Comparison of ENCODE assay signal across 8 cellular contexts in genomic region chr1:28581531-28582247, GRCh38. TPM values are rescaled to one million over a fixed set of nuclear protein-coding genes. Genes with fewer than 3 reads are reported as not detected.
DNase-seq lines count a peak whose midpoint lies in the region; ATAC-seq and TF ChIP-seq lines count a peak whose summit lies in the region.

No MANE protein-coding gene starts in this region.

- peak overlapping the region; percentile 76 for H3K4me3 ChIP-seq in kidney epithelial cell (ENCODE audit: low read depth, low read length)

- no peaks in the 10 kb centered on the region for H3K27me3 Mint-ChIP-seq in central memory CD8-positive, alpha-beta T cell

- DNase-seq in AG09319 (ENCODE audit: extremely low read depth, low read depth) = peak; percentile 94
- DNase-seq in NCI-H2227 treated with DMSO at 0.1 percent for 48 hours (lab: John Stamatoyannopoulos, UW) = peak; percentile 96
- peak; percentile 77 for DNase-seq in activated CD4-positive, CD25-positive, alpha-beta regulatory T cell treated with anti-CD3 and anti-CD28 coated beads, Interleukin-2, amount 50 U/mL, for 16 hours (ENCODE audit: low read depth, low spot score)
- DNase-seq in central memory CD8-positive, alpha-beta T cell (ENCODE audit: low spot score in 2 of 2) = peak; percentile 87 to 89
- DNase-seq in kidney epithelial cell (ENCODE audit: low read depth) = peak; percentile 72
- peak; percentile 96 for DNase-seq in stimulated activated CD4-positive, alpha-beta T cell treated with anti-CD3 and anti-CD28 coated beads, Interleukin-15, amount 100 ng/mL, for 24 hours

- TF ChIP-seq CTCF in AG09319 (IDR thresholded peaks at IDR 0.05; ENCODE audit: low read depth, low read length) = no peak; the same call in 1 of the 2 replicates
- TF ChIP-seq CTCF in kidney epithelial cell (IDR thresholded peaks at IDR 0.05; ENCODE audit: insufficient read depth, low read length, poor library complexity, severe bottlenecking) = no peak

- peaks cover 52% of the 10 kb centered on the region for H3K36me3 Mint-ChIP-seq in central memory CD8-positive, alpha-beta T cell (ENCODE audit: insufficient read depth)

- H3K9me3 Mint-ChIP-seq in central memory CD8-positive, alpha-beta T cell = no peaks in the 10 kb centered on the region

- no peaks in the 10 kb centered on the region for H3K27me3 ChIP-seq in kidney epithelial cell (ENCODE audit: control insufficient read depth, insufficient read depth, low read length)

- peaks cover 1% of the 10 kb centered on the region for H3K36me3 ChIP-seq in kidney epithelial cell (ENCODE audit: control insufficient read depth, insufficient read depth, low read length)

- H3K27ac Mint-ChIP-seq in central memory CD8-positive, alpha-beta T cell (ENCODE audit: low read depth) = peak overlapping the region; percentile 89

- peak overlapping the region; percentile 94 for H3K4me3 Mint-ChIP-seq in central memory CD8-positive, alpha-beta T cell

- H3K4me1 Mint-ChIP-seq in central memory CD8-positive, alpha-beta T cell = peaks cover 42% of the 10 kb centered on the region

- ATAC-seq in GM18909 (IDR thresholded peaks at IDR 0.05; ENCODE audit: poor library complexity, unreplicated experiment) = peak; percentile 87
- peak; percentile 87 for ATAC-seq in HG03159 (IDR thresholded peaks at IDR 0.05; ENCODE audit: unreplicated experiment)
- ATAC-seq in central memory CD8-positive, alpha-beta T cell (replicated peaks; ENCODE audit: extremely low read depth, poor library complexity, severe bottlenecking) = peak; percentile 86

RNA-seq across cellular contexts. Expression of gene RAB42, which starts 10.4 kb away (rescaled TPM):
- total RNA-seq in kidney epithelial cell = 9.6 and 13.5 TPM in 2 replicates

RNA-seq across cellular contexts. Expression of gene TRNAU1AP, which starts 28.8 kb away (rescaled TPM):
- total RNA-seq in kidney epithelial cell = 11.9 and 20.1 TPM in 2 replicates

Comparison
In these comparisons a context has a peak if more than half of its experiments do, and no peak if none do; other contexts are left out.
1. Peak in every context shown above with its lines: DNase-seq, ATAC-seq and H3K4me3 ChIP-seq.